8 cellular contexts compared by ENCODE assay signal in genomic region chr15:64989331-64990167, GRCh38. TPM values are rescaled to one million over a fixed set of nuclear protein-coding genes. Genes with fewer than 3 reads are reported as not detected.
DNase-seq lines count a peak whose midpoint lies in the region; ATAC-seq and TF ChIP-seq lines count a peak whose summit lies in the region.

Gene SPG21 (minus strand): TSS chr15:64989914. CDS start chr15:64983569, 6,345 bp downstream.

- peak within 1 kb of the TSS; percentile 74 for H2BK12ac ChIP-seq in trophoblast cell (ENCODE audit: low read length)

- H3K9me3 ChIP-seq in adipocyte (ENCODE audit: control insufficient read depth, low read length) (no peaks in the 10 kb centered on the region), trophoblast cell (ENCODE audit: insufficient read depth, low read depth, low read length) (no peaks in the 10 kb centered on the region), tibial nerve (no peaks in the 10 kb centered on the region)

- peak within 1 kb of the TSS; percentile 79 for H2BK120ac ChIP-seq in trophoblast cell (ENCODE audit: insufficient read depth, low read length, poor library complexity)

- peaks cover 25% of the 10 kb centered on the region for H3K4me1 ChIP-seq in adipocyte (ENCODE audit: control insufficient read depth, insufficient read depth, low read length)
- H3K4me1 ChIP-seq in trophoblast cell (ENCODE audit: control insufficient read depth in 1 of 2, insufficient read depth in 2 of 2, low read length in 2 of 2), result peaks cover 0 to 3% of the 10 kb centered on the region in 2 experiments
- peaks cover 0 to 53% (median 15%) of the 10 kb centered on the region in 4 donors for H3K4me1 ChIP-seq in tibial nerve

- peaks cover 9% of the 10 kb centered on the region for H3K79me2 ChIP-seq in trophoblast cell (ENCODE audit: control insufficient read depth, insufficient read depth, low read length, poor library complexity)

- peak within 1 kb of the TSS; percentile 70 for H4K8ac ChIP-seq in trophoblast cell (ENCODE audit: low read depth, low read length)

- H3K9ac ChIP-seq in adipocyte (ENCODE audit: low read length), result peak within 1 kb of the TSS; percentile 98
- H3K9ac ChIP-seq in trophoblast cell (ENCODE audit: low read length), result peak within 1 kb of the TSS; percentile 73

- in situ Hi-C loops in GM13976 (cut with MboI; ENCODE audit: low sequenced_read_pairs, unreplicated experiment), result no loop called here

- DNase-seq in GM13976 (ENCODE audit: low spot score) (peak; percentile 98), NCI-H1436 treated with DMSO at 0.1 percent for 48 hours (lab: John Stamatoyannopoulos, UW) (peak; percentile 57), T follicular helper cell (ENCODE audit: low read depth) (peak; percentile 81), adipocyte (ENCODE audit: low read depth) (peak; percentile 98), cardiac septum (ENCODE audit: low spot score) (peak; percentile 97), trophoblast cell (peak; percentile 90 to 97), tibial nerve (ENCODE audit: low spot score in 2 of 2) (peak; percentile 76 to 80)

- peak within 1 kb of the TSS; percentile 89 for H4K91ac ChIP-seq in trophoblast cell (ENCODE audit: low read depth, low read length)

- H3K4me3 ChIP-seq in adipocyte (ENCODE audit: low read length), result peak within 1 kb of the TSS; percentile 97
- peak within 1 kb of the TSS; percentile 88 for H3K4me3 ChIP-seq in trophoblast cell (ENCODE audit: low read depth, low read length)
- H3K4me3 ChIP-seq in tibial nerve, result peak within 1 kb of the TSS; percentile 71 to 98 (median 92)

- H2AFZ ChIP-seq in trophoblast cell (ENCODE audit: insufficient read depth, low read length, poor library complexity), result peak within 1 kb of the TSS; percentile 78

- TF ChIP-seq POLR2A in tibial nerve (IDR thresholded peaks at IDR 0.05), result peak; percentile 45 to 72

- H3K79me1 ChIP-seq in trophoblast cell (ENCODE audit: low read length), result peaks cover 8% of the 10 kb centered on the region

- H2BK5ac ChIP-seq in trophoblast cell (ENCODE audit: low read depth, low read length, poor library complexity), result peak within 1 kb of the TSS; percentile 60

- H3K14ac ChIP-seq in trophoblast cell (ENCODE audit: low read length), result peak within 1 kb of the TSS; percentile 78

- peak within 1 kb of the TSS; percentile 62 for H3K18ac ChIP-seq in trophoblast cell (ENCODE audit: low read length)

- WGBS in trophoblast cell (ENCODE audit: extremely low coverage, insufficient coverage, insufficient read length), result no CpG with 5 or more reads among the region's 78 CpGs
- WGBS in tibial nerve, 2 donors, result 0 to 1% methylated on average over 34 to 67 of the region's 78 CpGs

- H3K36me3 ChIP-seq in adipocyte (ENCODE audit: control insufficient read depth, insufficient read depth, low read length, severe bottlenecking), result no peaks in the 10 kb centered on the region
- peaks cover 0 to 2% of the 10 kb centered on the region in 2 experiments for H3K36me3 ChIP-seq in trophoblast cell (ENCODE audit: control insufficient read depth in 1 of 2, insufficient read depth in 2 of 2, low read length in 2 of 2)
- H3K36me3 ChIP-seq in tibial nerve, result no peaks in the 10 kb centered on the region

- intact Hi-C loops in cardiac septum (cut with DNase I), result loop anchor here (5.0 kb wide), 1 partner anchor 38 kb away; the partner anchor contains the start of gene MTFMT

- peak within 1 kb of the TSS; percentile 10 for H2AK5ac ChIP-seq in trophoblast cell (ENCODE audit: low read length)

- peak within 1 kb of the TSS; percentile 92 for H3K4ac ChIP-seq in trophoblast cell (ENCODE audit: low read depth, low read length)

- ATAC-seq in HG02852 (IDR thresholded peaks at IDR 0.05; ENCODE audit: unreplicated experiment), result peak; percentile 90

- peak within 1 kb of the TSS; percentile 90 for H4K12ac ChIP-seq in trophoblast cell (ENCODE audit: low read depth, low read length)

- H3K23ac ChIP-seq in trophoblast cell (ENCODE audit: low read length), result no peak within 1 kb of the TSS

- peak in 1 of 2 donors; percentile 42 for TF ChIP-seq EP300 in tibial nerve (IDR thresholded peaks at IDR 0.05)

- H3K27me3 ChIP-seq in adipocyte (replicated peaks; ENCODE audit: control insufficient read depth, insufficient read depth, low read length) (no peaks in the 10 kb centered on the region), trophoblast cell (ENCODE audit: insufficient read depth, low read length) (no peaks in the 10 kb centered on the region), tibial nerve (no peaks in the 10 kb centered on the region)

- H3K4me2 ChIP-seq in trophoblast cell (ENCODE audit: low read length), result peak within 1 kb of the TSS; percentile 92

- TF ChIP-seq CTCF in GM13976 (IDR thresholded peaks at IDR 0.05; ENCODE audit: borderline replicate concordance, control extremely low read depth, extremely low read depth, insufficient read depth, missing control alignments) (no peak), tibial nerve (IDR thresholded peaks at IDR 0.05) (peak in 2 of 5 experiments; percentile 11 to 27)

- H3K27ac ChIP-seq in trophoblast cell (ENCODE audit: low read depth, low read length), result peak within 1 kb of the TSS; percentile 16
- peak within 1 kb of the TSS; percentile 96 to 99 (median 97) for H3K27ac ChIP-seq in tibial nerve

RNA-seq across cellular contexts. Expression of gene SPG21, which starts in this region (rescaled TPM):
- total RNA-seq in cardiac septum (53.6 TPM), tibial nerve (10 to 100 TPM; 80.4 to 90.6 (median 86.3) TPM)
- 65.1 and 65.5 TPM in 2 replicates for polyA plus RNA-seq in trophoblast cell (2013)

Comparison
In these comparisons a context has a peak if more than half of its experiments do, and no peak if none do; other contexts are left out.
1. Peak in every context shown above with its lines: DNase-seq, ATAC-seq, H3K4me3 ChIP-seq and H3K27ac ChIP-seq.